ENCODE assay signal across 29 cellular contexts in the genomic region with DNA sequence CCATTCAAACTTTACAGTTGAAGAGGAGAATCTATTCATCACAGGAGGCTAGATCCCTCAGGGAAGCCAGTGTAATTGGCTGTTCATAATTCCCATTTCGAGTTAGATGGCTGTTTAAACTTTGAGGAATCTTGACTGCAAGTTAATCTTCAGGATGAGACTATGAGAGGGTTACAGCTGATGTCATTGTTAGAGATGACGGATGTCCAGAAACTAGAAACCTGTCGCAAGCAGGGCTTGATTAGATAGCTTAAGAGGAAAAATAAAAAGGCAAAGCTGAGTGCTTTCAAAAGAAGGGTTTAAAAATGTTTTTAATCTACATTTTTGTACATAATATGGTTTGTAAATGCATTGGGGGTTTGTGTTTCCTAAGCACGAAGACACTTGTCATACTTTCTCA.
"Had no signal": no experiment of that assay in that cellular context is flagged by ENCODE, and none has a peak within 500 bp of the region (broad histone marks: within the 10 kb centered on the region; RNA-seq: fewer than 3 reads in every experiment).

No MANE protein-coding gene starts in this region.

- H3K27ac ChIP-seq: colonic mucosa, coronary artery, epithelial cell of prostate, esophagus muscularis mucosa, esophagus squamous epithelium, foreskin keratinocyte, gastrocnemius medialis, gastroesophageal sphincter, heart left ventricle, heart right ventricle had no signal

- FAIRE-seq: colon, endometrium, endothelial cell of umbilical vein, frontal cortex had no signal

- H3K4me1 ChIP-seq: colonic mucosa, foreskin keratinocyte, gastrocnemius medialis had no signal

- H3K27me3 ChIP-seq: colonic mucosa, dorsolateral prefrontal cortex, esophagus muscularis mucosa, esophagus squamous epithelium, foreskin keratinocyte, gastrocnemius medialis, gastroesophageal sphincter, heart left ventricle, heart right ventricle had no signal

- H3K36me3 ChIP-seq: colonic mucosa, esophagus muscularis mucosa, esophagus squamous epithelium, gastrocnemius medialis, gastroesophageal sphincter, heart left ventricle, heart right ventricle had no signal

- H3K27me3 Mint-ChIP-seq: dendritic cell treated with granulocyte-macrophage colony-stimulating factor and Interleukin-4, amounts not matched to agents 40 ng/mL and 50 ng/mL, for 4 days had no signal

- H3K4me3 ChIP-seq: colonic mucosa, coronary artery, dorsolateral prefrontal cortex, esophagus muscularis mucosa, esophagus squamous epithelium, gastrocnemius medialis, gastroesophageal sphincter, heart left ventricle, heart right ventricle had no signal

- H3K9me3 Mint-ChIP-seq: dendritic cell treated with granulocyte-macrophage colony-stimulating factor and Interleukin-4, amounts not matched to agents 40 ng/mL and 50 ng/mL, for 4 days; effector memory CD8-positive, alpha-beta T cell; endodermal cell had no signal

- ATAC-seq: effector memory CD8-positive, alpha-beta T cell; esophagus mucosa; foreskin keratinocyte; gastrocnemius medialis; gastroesophageal sphincter; heart left ventricle; heart right ventricle had no signal

- H3K4me3 Mint-ChIP-seq: dendritic cell treated with granulocyte-macrophage colony-stimulating factor and Interleukin-4, amounts not matched to agents 40 ng/mL and 50 ng/mL, for 4 days; effector memory CD8-positive, alpha-beta T cell; endodermal cell had no signal

- DNase-seq: colonic mucosa; cortex of kidney; dermis blood vessel endothelial cell; dorsolateral prefrontal cortex; effector CD4-positive, alpha-beta T cell; effector CD8-positive, alpha-beta T cell; effector memory CD4-positive, alpha-beta T cell; effector memory CD8-positive, alpha-beta T cell; endodermal cell; erythroblast; esophagus squamous epithelium; foreskin fibroblast; foreskin keratinocyte; foreskin melanocyte; gastrocnemius medialis; glutamatergic neuron; head of caudate nucleus; heart left ventricle; heart right ventricle had no signal

- H3K27ac Mint-ChIP-seq: dendritic cell treated with granulocyte-macrophage colony-stimulating factor and Interleukin-4, amounts not matched to agents 40 ng/mL and 50 ng/mL, for 4 days; effector memory CD8-positive, alpha-beta T cell; endodermal cell had no signal

- H3K9me3 ChIP-seq: colonic mucosa, esophagus muscularis mucosa, esophagus squamous epithelium, gastrocnemius medialis, gastroesophageal sphincter, heart left ventricle, heart right ventricle had no signal
